In genomic region chr17:58991718-58992331, GRCh38 we compare ENCODE assay signal across 8 cellular contexts.
DNase-seq lines count a peak whose midpoint lies in the region; ATAC-seq, FAIRE-seq and TF ChIP-seq lines count a peak whose summit lies in the region.

No MANE protein-coding gene starts in this region.

- H3K79me2 ChIP-seq in HepG2 (ENCODE audit: insufficient read depth, low read length) = no peaks in the 10 kb centered on the region

- H3K4me3 ChIP-seq in HepG2 (replicated peaks in 1 of 3; ENCODE audit: insufficient read depth in 1 of 3, low read depth in 2 of 3, low read length in 3 of 3) = no peak overlapping the region

- TF ChIP-seq CTCF in HepG2 (CRISPR knock-in tag; IDR thresholded peaks at IDR 0.05) = no peak

- H2AFZ ChIP-seq in HepG2 (ENCODE audit: low read length) = no peak overlapping the region

- no peaks in the 10 kb centered on the region for H3K9me3 ChIP-seq in HepG2 (ENCODE audit: low read length)

- no TSS peak for BruUV-seq in HepG2 (replicated peaks; lab: Mats Ljungman, UMichigan)

- no peaks in the 10 kb centered on the region; a peak in 1 of 5 replicates for H3K36me3 ChIP-seq in HepG2 (replicated peaks in 1 of 2; ENCODE audit: control insufficient read depth in 1 of 2, insufficient read depth in 2 of 2, low read length in 2 of 2)

- H3K27ac ChIP-seq in HepG2 (ENCODE audit: extremely low read length, insufficient read depth, low read length) = no peak overlapping the region

- no peak for TF ChIP-seq EP300 in HepG2 (IDR thresholded peaks at IDR 0.05; ENCODE audit: low read depth in 2 of 2, low read length in 2 of 2)
- TF ChIP-seq EP300 in HepG2 (CRISPR knock-in tag; IDR thresholded peaks at IDR 0.05; ENCODE audit: borderline replicate concordance) = no peak

- intact Hi-C loops in HepG2 (cut with micrococcal nuclease; ENCODE audit: unreplicated experiment) = no loop called here

- no peak for TF ChIP-seq RAD21 in HepG2 (CRISPR knock-in tag; IDR thresholded peaks at IDR 0.05)

- CTCF ChIA-PET in HepG2 (lab: Yijun Ruan, JAX; ENCODE audit: low intra/inter-chr PET ratio, low total read pairs) = no interaction called here

- H3K9ac ChIP-seq in HepG2 (ENCODE audit: insufficient read depth, low read depth, low read length) = no peak overlapping the region

- H3K4me2 ChIP-seq in HepG2 (ENCODE audit: low read depth, low read length) = no peak overlapping the region

- 59% methylated on average over 3 of the region's 4 CpGs for WGBS in HepG2 (ENCODE audit: low lambda C conversion rate)

- peaks cover 7% of the 10 kb centered on the region for H3K4me1 ChIP-seq in HepG2 (ENCODE audit: insufficient read depth, low read length)

- DNase-seq in EL (peak; percentile 85), RKO (ENCODE audit: low spot score) (peak; percentile 18), HepG2 (ENCODE audit: low spot score) (peak; percentile 47), COR-L47 (lab: John Stamatoyannopoulos, UW) (no peak)
- DNase-seq in activated effector memory CD4-positive, alpha-beta T cell treated with anti-CD3 and anti-CD28 coated beads, Interleukin-2, amount 50 U/mL, for 16 hours = no peak
- DNase-seq in NK-92 treated with Interleukin-12 subunit alpha and Interleukin-12 subunit beta, amount 100 ng/mL, for 24 hours (lab: John Stamatoyannopoulos, UW) = no peak
- no peak for DNase-seq in stimulated activated CD4-positive, alpha-beta T cell treated with anti-CD3 and anti-CD28 coated beads, Interleukin-15, amount 100 ng/mL, for 24 hours

- in situ Hi-C loops in HepG2 (cut with HindIII; ENCODE audit: extremely low pct_ligation_motif_present, low pct_unique_long_range_greater_than_20kb) = no loop called here

- no peaks in the 10 kb centered on the region for H3K27me3 ChIP-seq in HepG2 (ENCODE audit: control insufficient read depth in 1 of 2, insufficient read depth in 2 of 2, low read length in 2 of 2)

- ATAC-seq in GM21737 (IDR thresholded peaks at IDR 0.05; ENCODE audit: unreplicated experiment) = peak; percentile 79
- ATAC-seq in HepG2 = peak; percentile 77

- no peaks in the 10 kb centered on the region for H4K20me1 ChIP-seq in HepG2 (ENCODE audit: insufficient read depth, low read length)

- no peak for TF ChIP-seq POLR2A in HepG2 (IDR thresholded peaks at IDR 0.05; ENCODE audit: insufficient read depth in 1 of 2, low read depth in 2 of 2, low read length in 2 of 2)

- FAIRE-seq in HepG2 (lab: Jason Lieb, UNC) = peak; percentile 50

- POLR2A ChIA-PET in HepG2 (lab: Yijun Ruan, JAX) = no interaction called here

TF ChIP-seq in HepG2, 621 proteins besides CTCF, POLR2A, EP300 and RAD21 (continues in another document):
- TF ChIP-seq NR0B2 (CRISPR knock-in tag; IDR thresholded peaks at IDR 0.05) (no peak), SP2 (CRISPR knock-in tag; IDR thresholded peaks at IDR 0.05) (no peak), HNF4A (CRISPR knock-in tag; IDR thresholded peaks at IDR 0.05) (0 out of 2 replicates have a peak, but pooled peaks have one; percentile 7), TFAP4 (IDR thresholded peaks at IDR 0.05; ENCODE audit: borderline replicate concordance, low read depth) (peak; percentile 67), REST (IDR thresholded peaks at IDR 0.05; ENCODE audit: borderline replicate concordance in 1 of 2, low read depth in 1 of 2, low read length in 2 of 2) (no peak), HNF1A (IDR thresholded peaks at IDR 0.05; ENCODE audit: low read depth) (0 out of 2 replicates have a peak, but pooled peaks have one; percentile 30), HNF1A (CRISPR knock-in tag; IDR thresholded peaks at IDR 0.05; ENCODE audit: borderline replicate concordance) (no peak), ZNF749 (CRISPR knock-in tag; IDR thresholded peaks at IDR 0.05; ENCODE audit: borderline replicate concordance) (no peak), ZNF431 (CRISPR knock-in tag; IDR thresholded peaks at IDR 0.05; ENCODE audit: borderline replicate concordance, low read depth) (no peak), ZNF263 (CRISPR knock-in tag; IDR thresholded peaks at IDR 0.05) (no peak)

Comparison
In these comparisons a context has a peak if more than half of its experiments do, and no peak if none do; other contexts are left out.
1. DNase-seq: peak in EL (single experiment), RKO (single experiment) and HepG2 (single experiment); none in COR-L47 (single experiment), activated effector memory CD4-positive, alpha-beta T cell treated with anti-CD3 and anti-CD28 coated beads, Interleukin-2, amount 50 U/mL, for 16 hours (single experiment), NK-92 treated with Interleukin-12 subunit alpha and Interleukin-12 subunit beta, amount 100 ng/mL, for 24 hours (single experiment) and stimulated activated CD4-positive, alpha-beta T cell treated with anti-CD3 and anti-CD28 coated beads, Interleukin-15, amount 100 ng/mL, for 24 hours (single experiment).